15 cellular contexts compared by ENCODE assay signal in the genomic region with DNA sequence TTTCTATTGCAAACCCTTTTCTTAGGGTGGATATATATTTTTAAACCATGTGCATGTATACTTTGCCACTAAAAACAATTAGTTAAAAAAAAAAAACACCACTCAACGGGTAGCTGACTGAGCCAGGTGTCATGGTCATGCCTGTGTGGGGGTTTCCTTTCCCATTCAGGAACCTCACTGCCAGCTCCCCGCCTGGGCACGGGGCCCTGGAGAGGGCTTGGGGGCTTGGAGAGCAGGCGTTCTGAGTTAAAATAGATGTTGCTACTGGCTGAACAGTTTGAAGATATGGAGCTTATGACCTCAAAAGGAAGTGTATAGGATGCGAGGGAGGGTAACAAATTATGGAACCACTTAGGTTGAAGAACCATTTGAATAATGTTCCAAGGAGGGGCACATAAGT. TPM values are rescaled to one million over a fixed set of nuclear protein-coding genes. Genes with fewer than 3 reads are reported as not detected.
DNase-seq lines count a peak whose midpoint lies in the region; ATAC-seq, FAIRE-seq and TF ChIP-seq lines count a peak whose summit lies in the region.
"Had no signal": no experiment of that assay in that cellular context is flagged by ENCODE, and none has a peak within 500 bp of the region (broad histone marks: within the 10 kb centered on the region; RNA-seq: fewer than 3 reads in every experiment).

No MANE protein-coding gene starts in this region.

- peaks cover 37% of the 10 kb centered on the region for H3K4me1 ChIP-seq in effector memory CD4-positive, alpha-beta T cell (ENCODE audit: control insufficient read depth, insufficient read depth, low read length, poor library complexity, severe bottlenecking)
- peaks cover 0 to 4% of the 10 kb centered on the region in 2 donors for H3K4me1 ChIP-seq in small intestine (ENCODE audit: control insufficient read depth in 2 of 2, insufficient read depth in 1 of 2, low read depth in 1 of 2, low read length in 1 of 2)
- peaks cover 10% of the 10 kb centered on the region for H3K4me1 ChIP-seq in testis

- 66 to 80% (median 80%) methylated on average over 5 of the region's 5 CpGs for WGBS in small intestine, 3 donors
- 55 to 59% methylated on average over 5 of the region's 5 CpGs for WGBS in testis, 2 donors

- intact Hi-C loops in testis (cut with DNase I; ENCODE audit: low total_unique reads) = no loop called here

- peak; percentile 13 for DNase-seq in activated naive CD4-positive, alpha-beta T cell treated with Interleukin-2 at 50 U/mL for 16 hours
- DNase-seq in activated naive CD4-positive, alpha-beta T cell treated with anti-CD3 and anti-CD28 coated beads, Interleukin-2, amount 50 U/mL, for 16 hours = no peak
- DNase-seq in UCSD-AML1 (lab: John Stamatoyannopoulos, UW; ENCODE audit: unreplicated experiment) (peak; percentile 20), small intestine (no peak), testis (no peak)
- DNase-seq in effector memory CD4-positive, alpha-beta T cell = no peak
- no peak for DNase-seq in stimulated activated CD4-positive, alpha-beta T cell treated with anti-CD3 and anti-CD28 coated beads, Interleukin-4, amount 100 ng/mL, for 24 hours
- DNase-seq: ACHN, activated B cell treated with CpG ODN at 0.5 μM for 24 hours, GDM1, mesenchymal stem cell, NCI-H2081, NCI-H748 treated with DMSO at 0.1 percent for 48 hours, stomach had no signal

- no peak for TF ChIP-seq CTCF in testis (IDR thresholded peaks at IDR 0.05)

- no peak for ATAC-seq in GM19452 (IDR thresholded peaks at IDR 0.05; ENCODE audit: unreplicated experiment)

- peak overlapping the region; percentile 85 for H3K27ac ChIP-seq in effector memory CD4-positive, alpha-beta T cell (ENCODE audit: insufficient read depth, low read length, poor library complexity, severe bottlenecking)
- H3K27ac ChIP-seq in small intestine (ENCODE audit: low read depth in 1 of 2, low read length in 1 of 2) = peak overlapping the region; percentile 21 to 75
- no peak overlapping the region for H3K27ac ChIP-seq in testis

- H3K36me3 ChIP-seq in effector memory CD4-positive, alpha-beta T cell (ENCODE audit: control insufficient read depth, insufficient read depth, low read length) = peaks cover 3% of the 10 kb centered on the region
- H3K36me3 ChIP-seq in small intestine (ENCODE audit: control insufficient read depth in 2 of 2, insufficient read depth in 2 of 2, low read length in 2 of 2) = no peaks in the 10 kb centered on the region
- no peaks in the 10 kb centered on the region for H3K36me3 ChIP-seq in testis (ENCODE audit: low read depth, missing control alignments)

- no peaks in the 10 kb centered on the region for H3K9me3 ChIP-seq in effector memory CD4-positive, alpha-beta T cell (ENCODE audit: control insufficient read depth, low read length)
- no peaks in the 10 kb centered on the region for H3K9me3 ChIP-seq in small intestine (ENCODE audit: control insufficient read depth, low read depth)
- H3K9me3 ChIP-seq in testis = no peaks in the 10 kb centered on the region
- H3K9me3 ChIP-seq: stomach had no signal

- no peaks in the 10 kb centered on the region for H3K27me3 ChIP-seq in effector memory CD4-positive, alpha-beta T cell (replicated peaks; ENCODE audit: control insufficient read depth, insufficient read depth, low read length, poor library complexity, severe bottlenecking)
- H3K27me3 ChIP-seq in small intestine (ENCODE audit: control insufficient read depth in 2 of 2, insufficient read depth in 2 of 2, low read length in 2 of 2) = no peaks in the 10 kb centered on the region
- H3K27me3 ChIP-seq in testis = no peaks in the 10 kb centered on the region
- H3K27me3 ChIP-seq: stomach had no signal

- no peak for FAIRE-seq in small intestine (lab: Jason Lieb, UNC)

- H3K4me3 ChIP-seq in effector memory CD4-positive, alpha-beta T cell (ENCODE audit: insufficient read depth, low read depth, low read length, poor library complexity, severe bottlenecking) = peak overlapping the region; percentile 30
- H3K4me3 ChIP-seq in small intestine (ENCODE audit: low read depth in 1 of 2, low read length in 2 of 2) (no peak overlapping the region), testis (no peak overlapping the region)
- H3K4me3 ChIP-seq: stomach had no signal

- TF ChIP-seq POLR2A in testis (IDR thresholded peaks at IDR 0.05) = no peak

RNA-seq across cellular contexts. Expression of a gene that starts 9.8 kb away (rescaled TPM):
- 10 to 100 TPM; 17.3 to 39.8 (median 29.9) TPM for polyA plus RNA-seq in small intestine
- total RNA-seq in testis = 100 to 1,000 TPM; 107 to 124 TPM
- 79.3 TPM for polyA plus RNA-seq in testis (ENCODE audit: insufficient read depth, low read depth, low replicate concordance)

RNA-seq across cellular contexts. Expression of a gene that starts 31.7 kb away (rescaled TPM):
- polyA plus RNA-seq in small intestine (10 to 100 TPM; 16.5 to 29.7 (median 22.9) TPM), testis (ENCODE audit: insufficient read depth, low read depth, low replicate concordance) (47.6 TPM)
- total RNA-seq in testis = 10 to 100 TPM; 56.3 to 79.9 TPM

Comparison
In these comparisons a context has a peak if more than half of its experiments do, and no peak if none do; other contexts are left out.
1. DNase-seq: peak in activated naive CD4-positive, alpha-beta T cell treated with Interleukin-2 at 50 U/mL for 16 hours (single experiment) and UCSD-AML1 (single experiment); none in activated naive CD4-positive, alpha-beta T cell treated with anti-CD3 and anti-CD28 coated beads, Interleukin-2, amount 50 U/mL, for 16 hours (single experiment), effector memory CD4-positive, alpha-beta T cell (0 of 3), small intestine (single experiment), stimulated activated CD4-positive, alpha-beta T cell treated with anti-CD3 and anti-CD28 coated beads, Interleukin-4, amount 100 ng/mL, for 24 hours (single experiment) and testis (single experiment).
2. H3K27ac ChIP-seq: peak in effector memory CD4-positive, alpha-beta T cell (single experiment) and small intestine (2 of 2); none in testis (0 of 2).